ENCODE assay signal across 1 cellular context in the genomic region with DNA sequence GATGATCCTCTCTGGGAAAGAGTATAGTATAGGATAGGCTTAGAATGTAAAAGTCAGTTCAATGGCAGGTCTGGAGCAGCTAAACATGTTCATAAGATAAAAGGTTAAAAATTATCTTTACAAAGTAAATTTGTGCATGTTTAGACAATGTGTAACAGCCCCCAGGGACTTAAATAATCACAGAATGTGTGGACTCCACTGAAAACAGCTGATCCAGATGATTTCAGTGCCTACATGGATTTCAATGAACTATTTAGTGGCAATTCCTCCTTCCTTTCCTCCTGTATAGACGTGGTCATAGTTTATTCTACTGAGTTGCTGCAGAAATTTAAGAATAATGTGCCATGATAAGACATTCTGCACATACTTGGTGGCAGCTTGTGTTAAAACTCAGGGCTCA.
TF ChIP-seq lines count a peak whose summit lies in the region.

No MANE protein-coding gene starts in this region.

TF ChIP-seq in HepG2, 621 proteins besides CTCF, POLR2A, EP300 and RAD21:
- TF ChIP-seq, protein P1, sequence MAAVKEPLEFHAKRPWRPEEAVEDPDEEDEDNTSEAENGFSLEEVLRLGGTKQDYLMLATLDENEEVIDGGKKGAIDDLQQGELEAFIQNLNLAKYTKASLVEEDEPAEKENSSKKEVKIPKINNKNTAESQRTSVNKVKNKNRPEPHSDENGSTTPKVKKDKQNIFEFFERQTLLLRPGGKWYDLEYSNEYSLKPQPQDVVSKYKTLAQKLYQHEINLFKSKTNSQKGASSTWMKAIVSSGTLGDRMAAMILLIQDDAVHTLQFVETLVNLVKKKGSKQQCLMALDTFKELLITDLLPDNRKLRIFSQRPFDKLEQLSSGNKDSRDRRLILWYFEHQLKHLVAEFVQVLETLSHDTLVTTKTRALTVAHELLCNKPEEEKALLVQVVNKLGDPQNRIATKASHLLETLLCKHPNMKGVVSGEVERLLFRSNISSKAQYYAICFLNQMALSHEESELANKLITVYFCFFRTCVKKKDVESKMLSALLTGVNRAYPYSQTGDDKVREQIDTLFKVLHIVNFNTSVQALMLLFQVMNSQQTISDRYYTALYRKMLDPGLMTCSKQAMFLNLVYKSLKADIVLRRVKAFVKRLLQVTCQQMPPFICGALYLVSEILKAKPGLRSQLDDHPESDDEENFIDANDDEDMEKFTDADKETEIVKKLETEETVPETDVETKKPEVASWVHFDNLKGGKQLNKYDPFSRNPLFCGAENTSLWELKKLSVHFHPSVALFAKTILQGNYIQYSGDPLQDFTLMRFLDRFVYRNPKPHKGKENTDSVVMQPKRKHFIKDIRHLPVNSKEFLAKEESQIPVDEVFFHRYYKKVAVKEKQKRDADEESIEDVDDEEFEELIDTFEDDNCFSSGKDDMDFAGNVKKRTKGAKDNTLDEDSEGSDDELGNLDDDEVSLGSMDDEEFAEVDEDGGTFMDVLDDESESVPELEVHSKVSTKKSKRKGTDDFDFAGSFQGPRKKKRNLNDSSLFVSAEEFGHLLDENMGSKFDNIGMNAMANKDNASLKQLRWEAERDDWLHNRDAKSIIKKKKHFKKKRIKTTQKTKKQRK (IDR thresholded peaks at IDR 0.05; ENCODE audit: low read length): no peak
- TF ChIP-seq CCAR2 (optimal IDR thresholded peaks at IDR 0.05; ENCODE audit: low read depth, low read length) (no peak), CEBPG (CRISPR knock-in tag; IDR thresholded peaks at IDR 0.05) (no peak), FOXK1 (CRISPR knock-in tag; IDR thresholded peaks at IDR 0.05; ENCODE audit: borderline replicate concordance, low read depth) (no peak)
- TF ChIP-seq, protein P2, sequence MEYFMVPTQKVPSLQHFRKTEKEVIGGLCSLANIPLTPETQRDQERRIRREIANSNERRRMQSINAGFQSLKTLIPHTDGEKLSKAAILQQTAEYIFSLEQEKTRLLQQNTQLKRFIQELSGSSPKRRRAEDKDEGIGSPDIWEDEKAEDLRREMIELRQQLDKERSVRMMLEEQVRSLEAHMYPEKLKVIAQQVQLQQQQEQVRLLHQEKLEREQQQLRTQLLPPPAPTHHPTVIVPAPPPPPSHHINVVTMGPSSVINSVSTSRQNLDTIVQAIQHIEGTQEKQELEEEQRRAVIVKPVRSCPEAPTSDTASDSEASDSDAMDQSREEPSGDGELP (IDR thresholded peaks at IDR 0.05; ENCODE audit: borderline replicate concordance, low read depth): peak; percentile 57; the same call in 1 of the 2 replicates
